In the genomic region with DNA sequence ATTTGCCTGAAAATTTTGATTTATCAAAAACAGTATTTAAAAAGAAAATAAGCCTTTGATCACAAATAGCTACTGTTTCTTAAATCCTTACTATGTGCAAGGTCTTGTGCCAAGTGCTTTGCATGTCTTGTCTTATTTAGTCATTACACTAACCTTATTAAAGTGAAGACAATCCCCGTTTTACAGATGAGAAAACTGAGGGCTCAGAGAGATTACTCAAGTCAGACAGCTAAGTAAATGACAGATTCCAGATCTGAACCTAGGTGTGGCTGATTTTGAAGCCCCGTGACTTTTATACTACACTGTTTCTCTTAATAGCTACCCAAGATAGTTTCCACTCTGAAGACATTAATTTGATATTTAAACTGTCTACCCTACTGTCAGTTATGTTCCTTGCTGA, we compare ENCODE assay signal across 18 cellular contexts.
DNase-seq lines count a peak whose midpoint lies in the region; ATAC-seq and TF ChIP-seq lines count a peak whose summit lies in the region.
"Had no signal": no experiment of that assay in that cellular context is flagged by ENCODE, and none has a peak within 500 bp of the region (broad histone marks: within the 10 kb centered on the region; RNA-seq: fewer than 3 reads in every experiment).

No MANE protein-coding gene starts in this region.

- H3K4me1 ChIP-seq in DOHH2 (ENCODE audit: control insufficient read depth, low read length) (peaks cover 97% of the 10 kb centered on the region), OCI-LY1 (ENCODE audit: insufficient read depth, low read length, severe bottlenecking) (peaks cover 83% of the 10 kb centered on the region)
- H3K4me1 ChIP-seq: BE2C had no signal

- H3K27me3 ChIP-seq in DOHH2 (ENCODE audit: control insufficient read depth, low read length): no peaks in the 10 kb centered on the region
- H3K27me3 ChIP-seq in OCI-LY1 (ENCODE audit: insufficient read depth, low read length): no peaks in the 10 kb centered on the region
- no peaks in the 10 kb centered on the region for H3K27me3 ChIP-seq in SU-DHL-6 (ENCODE audit: low read length)
- H3K27me3 ChIP-seq: BE2C, BLaER1 had no signal

- peaks cover 83% of the 10 kb centered on the region for H3K79me2 ChIP-seq in DOHH2 (ENCODE audit: control insufficient read depth, low read length)
- H3K79me2 ChIP-seq in OCI-LY1 (ENCODE audit: insufficient read depth, low read length): peaks cover 25% of the 10 kb centered on the region
- peaks cover 85% of the 10 kb centered on the region for H3K79me2 ChIP-seq in SU-DHL-6 (ENCODE audit: insufficient read depth, low read length)

- peaks cover 8% of the 10 kb centered on the region for H3K36me3 ChIP-seq in DOHH2 (ENCODE audit: control insufficient read depth, low read length)
- no peaks in the 10 kb centered on the region for H3K36me3 ChIP-seq in OCI-LY1 (ENCODE audit: insufficient read depth, low read length)
- H3K36me3 ChIP-seq in SU-DHL-6 (ENCODE audit: low read length): no peaks in the 10 kb centered on the region
- H3K36me3 ChIP-seq: BE2C had no signal

- DNase-seq in NCI-H345 treated with DMSO at 0.1 percent for 48 hours (lab: John Stamatoyannopoulos, UW; ENCODE audit: unreplicated experiment): no peak
- DNase-seq in NCI-H1694 (lab: John Stamatoyannopoulos, UW): no peak
- DNase-seq: 8988T; ACHN; BE2C; C1 segment of cervical spinal cord; CD4-positive, CD25-positive, alpha-beta regulatory T cell; CD8-positive, alpha-beta memory T cell; COR-L47; DMS79 treated with DMSO at 0.1 percent for 48 hours; EL; GF-D8 had no signal

- H3K9me3 ChIP-seq in DOHH2 (ENCODE audit: control insufficient read depth, insufficient read depth, low read length) (no peaks in the 10 kb centered on the region), OCI-LY1 (ENCODE audit: low read length) (no peaks in the 10 kb centered on the region), SU-DHL-6 (ENCODE audit: insufficient read depth, low read length) (no peaks in the 10 kb centered on the region)
- H3K9me3 ChIP-seq: BE2C had no signal

- TF ChIP-seq CTCF in DOHH2 (IDR thresholded peaks at IDR 0.05; ENCODE audit: low read depth, low read length, poor library complexity, severe bottlenecking) (no peak), OCI-LY1 (IDR thresholded peaks at IDR 0.05; ENCODE audit: low read length) (no peak), SU-DHL-6 (IDR thresholded peaks at IDR 0.05; ENCODE audit: insufficient read depth, low read length, poor library complexity, severe bottlenecking) (no peak)

- H3K4me3 ChIP-seq in DOHH2 (ENCODE audit: low read length): peak overlapping the region; percentile 67
- H3K4me3 ChIP-seq in OCI-LY1 (ENCODE audit: low read depth, low read length, poor library complexity, severe bottlenecking): peak overlapping the region; percentile 27
- H3K4me3 ChIP-seq in SU-DHL-6 (ENCODE audit: insufficient read depth, low read length, poor library complexity, severe bottlenecking): no peak overlapping the region
- H3K4me3 ChIP-seq: BLaER1 had no signal

- peak overlapping the region; percentile 65 for H3K9ac ChIP-seq in OCI-LY1 (ENCODE audit: low read length)
- H3K9ac ChIP-seq in SU-DHL-6 (ENCODE audit: low read length): peak overlapping the region; percentile 61
- H3K9ac ChIP-seq: BLaER1 had no signal

- H3K9me2 ChIP-seq in DOHH2 (replicated peaks; ENCODE audit: control insufficient read depth, low read length): no peaks in the 10 kb centered on the region
- no peaks in the 10 kb centered on the region for H3K9me2 ChIP-seq in OCI-LY1 (ENCODE audit: low read depth, low read length)
- H3K9me2 ChIP-seq in SU-DHL-6 (replicated peaks; ENCODE audit: insufficient read depth, low read length): no peaks in the 10 kb centered on the region

- peaks cover 43% of the 10 kb centered on the region for H3F3A ChIP-seq in DOHH2 (ENCODE audit: control insufficient read depth, insufficient read depth)
- no peaks in the 10 kb centered on the region for H3F3A ChIP-seq in OCI-LY1 (ENCODE audit: insufficient read depth, low read length)
- H3F3A ChIP-seq in SU-DHL-6 (ENCODE audit: insufficient read depth): peaks cover 55% of the 10 kb centered on the region

- H3K4me2 ChIP-seq in DOHH2 (ENCODE audit: low read length) (peak overlapping the region; percentile 95), OCI-LY1 (ENCODE audit: low read length) (peak overlapping the region; percentile 71), SU-DHL-6 (ENCODE audit: low read depth, low read length, poor library complexity, severe bottlenecking) (peak overlapping the region; percentile 97)

- no peaks in the 10 kb centered on the region for H4K20me1 ChIP-seq in DOHH2 (ENCODE audit: control insufficient read depth, insufficient read depth, low read depth, low read length)
- no peaks in the 10 kb centered on the region for H4K20me1 ChIP-seq in OCI-LY1 (ENCODE audit: insufficient read depth, low read length)
- H4K20me1 ChIP-seq in SU-DHL-6 (ENCODE audit: low read depth, low read length): no peaks in the 10 kb centered on the region

- H2AFZ ChIP-seq in OCI-LY1 (ENCODE audit: low read length) (no peak overlapping the region), SU-DHL-6 (ENCODE audit: low read depth, low read length, severe bottlenecking) (no peak overlapping the region)

- no peak for ATAC-seq in GM21723 (IDR thresholded peaks at IDR 0.05; ENCODE audit: unreplicated experiment)
- no peak for ATAC-seq in HG03432 (IDR thresholded peaks at IDR 0.05; ENCODE audit: unreplicated experiment)

- peak overlapping the region; percentile 98 for H3K27ac ChIP-seq in DOHH2 (ENCODE audit: low read depth, low read length)
- H3K27ac ChIP-seq in OCI-LY1 (ENCODE audit: low read depth, low read length, poor library complexity, severe bottlenecking): peak overlapping the region; percentile 85
- H3K27ac ChIP-seq in SU-DHL-6 (ENCODE audit: low read depth, low read length): peak overlapping the region; percentile 99
- H3K27ac ChIP-seq: BLaER1 had no signal
